8 cellular contexts compared by ENCODE assay signal in the genomic region with DNA sequence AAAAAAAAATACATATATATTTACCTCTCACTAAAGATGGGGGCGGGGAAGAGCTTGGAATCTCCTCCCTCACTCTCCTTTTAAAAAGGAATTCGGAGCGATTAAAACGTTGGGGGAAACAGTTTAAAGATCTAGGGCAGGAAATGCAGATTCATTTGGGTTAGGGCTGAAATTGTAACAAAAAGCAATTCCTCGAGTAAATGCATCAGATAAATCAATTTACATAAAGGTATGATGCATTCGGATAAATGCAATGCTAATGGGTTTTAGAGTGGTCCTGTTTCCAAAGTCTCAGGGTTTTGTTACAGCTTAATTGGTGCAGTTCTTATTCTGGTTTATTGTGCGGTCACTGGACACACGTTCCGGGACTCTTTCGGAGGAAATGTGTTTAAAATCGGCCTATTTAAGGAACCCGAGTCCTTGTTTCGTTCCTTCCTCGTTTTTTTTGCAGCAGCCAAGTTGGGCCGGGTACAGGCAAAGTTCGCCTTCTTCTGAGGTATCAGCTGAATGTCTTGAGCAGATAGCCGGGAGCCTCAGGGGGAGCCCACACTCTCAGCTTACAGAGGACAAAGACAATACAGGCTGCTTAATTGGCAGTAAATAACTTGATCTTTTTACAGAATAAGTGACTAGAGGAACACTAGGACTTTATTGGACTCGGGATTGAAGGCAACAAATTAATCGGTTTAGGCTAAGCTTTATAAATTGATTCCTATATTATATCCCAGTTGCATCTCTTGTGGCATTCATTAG. TPM values are rescaled to one million over a fixed set of nuclear protein-coding genes. Genes with fewer than 3 reads are reported as not detected.
DNase-seq lines count a peak whose midpoint lies in the region; ATAC-seq and TF ChIP-seq lines count a peak whose summit lies in the region.

No MANE protein-coding gene starts in this region.

- H3K36me3 ChIP-seq in endodermal cell (ENCODE audit: control insufficient read depth, insufficient read depth, low read length) (no peaks in the 10 kb centered on the region), mesodermal cell (ENCODE audit: control insufficient read depth, insufficient read depth, low read length) (peaks cover 14% of the 10 kb centered on the region), upper lobe of right lung (no peaks in the 10 kb centered on the region)

- ATAC-seq in upper lobe of right lung (no peak), HG03439 (IDR thresholded peaks at IDR 0.05; ENCODE audit: unreplicated experiment) (no peak)

- peak overlapping the region; percentile 95 to 97 for H3K4me3 Mint-ChIP-seq in CD14-positive monocyte
- H3K4me3 Mint-ChIP-seq in endodermal cell: peak overlapping the region; percentile 74

- H3K9me3 ChIP-seq in endodermal cell (ENCODE audit: control insufficient read depth, low read length) (no peaks in the 10 kb centered on the region), mesodermal cell (ENCODE audit: control insufficient read depth, low read length) (no peaks in the 10 kb centered on the region), upper lobe of right lung (no peaks in the 10 kb centered on the region)

- H3K4me3 ChIP-seq in endodermal cell (ENCODE audit: low read length): peak overlapping the region; percentile 98
- H3K4me3 ChIP-seq in mesodermal cell (ENCODE audit: extremely low read depth, insufficient read depth, low read length, poor library complexity, severe bottlenecking): peak overlapping the region; percentile 82
- H3K4me3 ChIP-seq in upper lobe of right lung: peak overlapping the region; percentile 77

- 0% methylated on average over 14 to 19 of the region's 19 CpGs for WGBS in endodermal cell (ENCODE audit: insufficient coverage in 1 of 2, insufficient read length in 1 of 2), 2 experiments
- WGBS in mesodermal cell (ENCODE audit: insufficient coverage in 2 of 2), 2 experiments: 2 to 4% methylated on average over 7 to 13 of the region's 19 CpGs

- H3K36me3 Mint-ChIP-seq in CD14-positive monocyte (peaks cover 20% of the 10 kb centered on the region in 2 donors), endodermal cell (ENCODE audit: low read depth) (peaks cover 22% of the 10 kb centered on the region)

- H3K9ac ChIP-seq in endodermal cell (ENCODE audit: extremely low read depth, low read length, poor library complexity, severe bottlenecking): peak overlapping the region; percentile 72

- H3K4me1 Mint-ChIP-seq in CD14-positive monocyte: peaks cover 48% of the 10 kb centered on the region
- H3K4me1 Mint-ChIP-seq in endodermal cell: peaks cover 32% of the 10 kb centered on the region

- H3K27ac ChIP-seq in endodermal cell (ENCODE audit: low read depth, low read length): peak overlapping the region; percentile 9
- H3K27ac ChIP-seq in mesodermal cell (ENCODE audit: low read depth, low read length, severe bottlenecking): peak overlapping the region; percentile 71
- H3K27ac ChIP-seq in upper lobe of right lung: peak overlapping the region; percentile 97

- TF ChIP-seq CTCF in CD14-positive monocyte (IDR thresholded peaks at IDR 0.05): no peak
- TF ChIP-seq CTCF in endodermal cell (conservative IDR thresholded peaks at IDR 0.05): no peak
- TF ChIP-seq CTCF in upper lobe of right lung (IDR thresholded peaks at IDR 0.05): no peak

- H3K9me3 Mint-ChIP-seq in CD14-positive monocyte (no peaks in the 10 kb centered on the region), endodermal cell (no peaks in the 10 kb centered on the region)

- peaks cover 2% of the 10 kb centered on the region for H3K4me1 ChIP-seq in endodermal cell (ENCODE audit: control insufficient read depth, insufficient read depth, low read length)
- peaks cover 19% of the 10 kb centered on the region for H3K4me1 ChIP-seq in mesodermal cell (ENCODE audit: control insufficient read depth, insufficient read depth, low read length, poor library complexity, severe bottlenecking)
- H3K4me1 ChIP-seq in upper lobe of right lung: peaks cover 33% of the 10 kb centered on the region

- DNase-seq in CD14-positive monocyte (ENCODE audit: low spot score) (no peak), HCEC 1CT (peak; percentile 42), SW480 (ENCODE audit: low spot score) (peak; percentile 9), endodermal cell (peak; percentile 74), upper lobe of right lung (no peak), posterior vena cava (ENCODE audit: low spot score) (no peak)

- peaks cover 0 to 4% (median 3%) of the 10 kb centered on the region in 3 donors for H3K27me3 Mint-ChIP-seq in CD14-positive monocyte (ENCODE audit: low read depth in 3 of 3)
- H3K27me3 Mint-ChIP-seq in endodermal cell (ENCODE audit: insufficient read depth): no peaks in the 10 kb centered on the region

- H3K27me3 ChIP-seq in endodermal cell (ENCODE audit: control insufficient read depth, insufficient read depth, low read length, poor library complexity, severe bottlenecking): no peaks in the 10 kb centered on the region
- H3K27me3 ChIP-seq in upper lobe of right lung: no peaks in the 10 kb centered on the region

- H3K27ac Mint-ChIP-seq in CD14-positive monocyte: peak overlapping the region; percentile 88 to 95 (median 94)
- peak overlapping the region; percentile 92 for H3K27ac Mint-ChIP-seq in endodermal cell

- intact Hi-C loops in CD14-positive monocyte (cut with micrococcal nuclease): loop anchor here (10.0 kb wide), 1 partner anchor 416 kb away; a partner anchor contains a TSS
- intact Hi-C loops in upper lobe of right lung (cut with DNase I): no loop called here
- intact Hi-C loops in posterior vena cava (cut with DNase I): loop anchor here (10.0 kb wide), 1 partner anchor 624 kb away; no protein-coding TSS in a partner anchor

RNA-seq across cellular contexts. Expression of a gene that starts 1.7 kb away (rescaled TPM):
- 10 to 100 TPM; 20.3 to 22.3 TPM for polyA plus RNA-seq in CD14-positive monocyte
- total RNA-seq in endodermal cell (10 to 100 TPM; 38.3 to 49.3 TPM), upper lobe of right lung (46.5 TPM), posterior vena cava (10 to 100 TPM; 56.7 to 64.4 TPM)
- polyA plus RNA-seq in endodermal cell (2013, experiment 1 of 2): 105 TPM
- 97.7 TPM for polyA plus RNA-seq in endodermal cell (2013, experiment 2 of 2)
- polyA plus RNA-seq in mesodermal cell (2013, experiment 1 of 2): 81.6 TPM
- 72.1 TPM for polyA plus RNA-seq in mesodermal cell (2013, experiment 2 of 2)

Comparison
In these comparisons a context has a peak if more than half of its experiments do, and no peak if none do; other contexts are left out.
1. DNase-seq: peak in HCEC 1CT (single experiment), SW480 (single experiment) and endodermal cell (single experiment); none in CD14-positive monocyte (single experiment), upper lobe of right lung (single experiment) and posterior vena cava (single experiment).
2. H3K27ac ChIP-seq: peak in every context shown above with its lines; median percentile 97 in upper lobe of right lung; 71 in mesodermal cell; 9 in endodermal cell.
3. Peak in every context shown above with its lines, with median percentiles within 50 percentile points of each other: H3K4me3 ChIP-seq.